Comparison of ENCODE assay signal across 13 cellular contexts in the genomic region with DNA sequence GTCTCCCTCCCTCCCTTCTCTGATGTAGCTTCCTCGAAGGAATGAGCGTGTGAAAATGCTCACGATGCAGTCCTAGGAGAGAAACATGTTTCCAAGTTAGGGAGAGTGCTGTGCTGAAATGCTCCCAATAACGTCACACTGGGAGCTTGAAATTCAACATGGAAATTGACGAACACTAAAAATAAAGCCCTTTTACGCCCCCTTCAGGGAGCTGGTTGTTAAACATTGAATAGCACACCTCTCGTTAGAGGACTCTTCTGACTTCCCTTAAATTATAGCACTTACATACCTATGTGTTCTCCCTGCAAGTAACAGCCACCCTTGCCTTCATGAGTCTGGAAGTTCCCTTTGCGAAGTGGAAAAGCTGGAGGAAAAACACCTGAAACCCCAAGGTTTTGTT.
A peak's percentile ranks its signal among the peaks of the same experiment; 100 is the strongest.
DNase-seq lines count a peak whose midpoint lies in the region; ATAC-seq and TF ChIP-seq lines count a peak whose summit lies in the region.
"Had no signal": no experiment of that assay in that cellular context is flagged by ENCODE, and none has a peak within 500 bp of the region (broad histone marks: within the 10 kb centered on the region; RNA-seq: fewer than 3 reads in every experiment).

No MANE protein-coding gene starts in this region.

- H3K9me3 ChIP-seq in BE2C, result no peaks in the 10 kb centered on the region
- H3K9me3 ChIP-seq in NT2/D1 (ENCODE audit: insufficient read depth, low read length), result no peaks in the 10 kb centered on the region
- no peaks in the 10 kb centered on the region for H3K9me3 ChIP-seq in psoas muscle
- H3K9me3 ChIP-seq: stomach had no signal

- no peak overlapping the region for H3K27ac ChIP-seq in psoas muscle
- H3K27ac ChIP-seq: stomach had no signal

- TF ChIP-seq POLR2A in erythroblast (IDR thresholded peaks at IDR 0.05; ENCODE audit: low read length), result no peak

- DNase-seq in BE2C (no peak), GM12864 (ENCODE audit: low read depth) (no peak), NT2/D1 (ENCODE audit: low read depth, low spot score) (peak; percentile 16), erythroblast (lab: John Stamatoyannopoulos, UW) (peak; percentile 6 to 9), midbrain (lab: John Stamatoyannopoulos, UW) (no peak), psoas muscle (no peak), A172 (ENCODE audit: low spot score) (no peak)
- DNase-seq in activated CD8-positive, alpha-beta memory T cell treated with anti-CD3 and anti-CD28 coated beads, Interleukin-2, amount 50 U/mL, for 4 hours, result no peak
- DNase-seq: activated T-cell treated with anti-CD3 and anti-CD28 coated beads, Interleukin-2, amount 50 U/mL, for 4 hours; anterior cingulate cortex; CD4-positive, alpha-beta T cell; MV-4-11; stomach had no signal

- ATAC-seq in psoas muscle, result no peak
- ATAC-seq: activated T-cell treated with anti-CD3 and anti-CD28 coated beads, Interleukin-2, amount 50 U/mL, for 4 hours had no signal

- 46 to 56% (median 49%) methylated on average over 8 of the region's 8 CpGs for WGBS in psoas muscle, 3 donors

- H3K27me3 ChIP-seq in BE2C (peaks cover 36% of the 10 kb centered on the region), NT2/D1 (ENCODE audit: insufficient read depth, insufficient read length) (no peaks in the 10 kb centered on the region), psoas muscle (ENCODE audit: insufficient read depth in 3 of 3, low read length in 2 of 3) (peaks cover 0 to 6% (median 4%) of the 10 kb centered on the region in 3 donors)

- no peaks in the 10 kb centered on the region for H3K4me1 ChIP-seq in BE2C
- H3K4me1 ChIP-seq in NT2/D1 (ENCODE audit: insufficient read depth, insufficient read length), result peaks cover 5% of the 10 kb centered on the region
- no peaks in the 10 kb centered on the region for H3K4me1 ChIP-seq in psoas muscle

- no peak overlapping the region for H3K9ac ChIP-seq in NT2/D1 (ENCODE audit: insufficient read length, low read depth)

- H3K4me3 ChIP-seq in BE2C (ENCODE audit: low read depth, low read length), result no peak overlapping the region
- no peak overlapping the region for H3K4me3 ChIP-seq in GM12864 (ENCODE audit: low read depth, low read length)
- no peak overlapping the region for H3K4me3 ChIP-seq in NT2/D1 (ENCODE audit: insufficient read length, low read depth)
- no peak overlapping the region for H3K4me3 ChIP-seq in psoas muscle
- H3K4me3 ChIP-seq: stomach had no signal

- TF ChIP-seq CTCF in BE2C (IDR thresholded peaks at IDR 0.05; ENCODE audit: low read depth, low read length) (peak; percentile 36), GM12864 (IDR thresholded peaks at IDR 0.05; ENCODE audit: low read depth, low read length, missing control alignments) (peak; percentile 36), psoas muscle (IDR thresholded peaks at IDR 0.05) (no peak)

- H3K36me3 ChIP-seq in BE2C (no peaks in the 10 kb centered on the region), NT2/D1 (ENCODE audit: insufficient read depth, insufficient read length, low read length) (no peaks in the 10 kb centered on the region), psoas muscle (ENCODE audit: insufficient read depth in 1 of 2, low read depth in 1 of 2) (no peaks in the 10 kb centered on the region)
- H3K36me3 ChIP-seq: stomach had no signal

- intact Hi-C loops in psoas muscle (cut with DNase I), result no loop called here

Comparison
In these comparisons a context has a peak if more than half of its experiments do, and no peak if none do; other contexts are left out.
1. DNase-seq: peak in NT2/D1 (single experiment) and erythroblast (2 of 2); none in BE2C (single experiment), GM12864 (single experiment), activated CD8-positive, alpha-beta memory T cell treated with anti-CD3 and anti-CD28 coated beads, Interleukin-2, amount 50 U/mL, for 4 hours (single experiment), midbrain (single experiment), psoas muscle (0 of 2) and A172 (single experiment).